In the genomic region with DNA sequence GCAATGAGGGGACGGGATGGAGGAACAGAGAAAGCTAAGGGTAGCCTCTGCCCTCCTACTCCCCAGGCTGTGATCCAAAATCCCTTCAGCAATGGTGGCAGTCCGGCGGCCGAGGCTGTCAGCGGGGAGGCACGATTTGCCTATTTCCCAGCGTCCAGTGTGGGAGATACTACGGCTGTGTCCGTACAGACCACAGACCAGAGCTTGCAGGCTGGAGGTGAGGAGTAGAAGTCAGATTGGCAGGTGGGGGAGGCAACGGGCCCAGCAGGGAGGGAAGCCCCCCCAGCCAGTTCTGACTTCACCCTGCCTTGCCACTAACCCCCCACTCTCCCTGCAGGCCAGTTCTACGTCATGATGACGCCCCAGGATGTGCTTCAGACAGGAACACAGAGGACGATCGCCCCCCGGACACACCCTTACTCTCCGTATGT, we compare ENCODE assay signal across 9 cellular contexts.
DNase-seq lines count a peak whose midpoint lies in the region; ATAC-seq and TF ChIP-seq lines count a peak whose summit lies in the region.
"Had no signal": no experiment of that assay in that cellular context is flagged by ENCODE, and none has a peak within 500 bp of the region (broad histone marks: within the 10 kb centered on the region; RNA-seq: fewer than 3 reads in every experiment).

No MANE protein-coding gene starts in this region.

- peaks cover 27% of the 10 kb centered on the region for H3K36me3 ChIP-seq in brain microvascular endothelial cell (replicated peaks)

- H3K4me3 Mint-ChIP-seq in stimulated activated naive CD8-positive, alpha-beta T cell treated with anti-CD3 and anti-CD28 coated beads, Interleukin-15, Interleukin-2, amounts not matched to agents 100 ng/mL and 50 ng/mL, for 24 hours: peak overlapping the region; percentile 66
- H3K4me3 Mint-ChIP-seq in activated naive CD8-positive, alpha-beta T cell: peak overlapping the region; percentile 77
- peak overlapping the region; percentile 66 for H3K4me3 Mint-ChIP-seq in memory B cell

- DNase-seq in stimulated activated naive CD8-positive, alpha-beta T cell treated with anti-CD3 and anti-CD28 coated beads, Interleukin-15, Interleukin-2, amounts not matched to agents 100 U/mL and 50 U/mL, for 24 hours: no peak
- DNase-seq in memory B cell (ENCODE audit: low spot score in 2 of 2) (no peak), DMS79 (lab: John Stamatoyannopoulos, UW) (no peak), NCI-H187 treated with DMSO at 0.1 percent for 48 hours (lab: John Stamatoyannopoulos, UW) (no peak), brain microvascular endothelial cell (no peak), D341Med (ENCODE audit: low spot score) (no peak)
- DNase-seq: MV-4-11 had no signal

- peaks cover 34% of the 10 kb centered on the region for H3K36me3 Mint-ChIP-seq in stimulated activated naive CD8-positive, alpha-beta T cell treated with anti-CD3 and anti-CD28 coated beads, Interleukin-15, Interleukin-2, amounts not matched to agents 100 ng/mL and 50 ng/mL, for 24 hours (ENCODE audit: low read depth)
- peaks cover 6% of the 10 kb centered on the region for H3K36me3 Mint-ChIP-seq in activated naive CD8-positive, alpha-beta T cell
- peaks cover 19% of the 10 kb centered on the region for H3K36me3 Mint-ChIP-seq in memory B cell

- TF ChIP-seq CTCF in brain microvascular endothelial cell (IDR thresholded peaks at IDR 0.05; ENCODE audit: low read depth, low read length, missing control alignments): no peak

- no peak for ATAC-seq in stimulated activated naive CD8-positive, alpha-beta T cell treated with anti-CD3 and anti-CD28 coated beads, Interleukin-15, Interleukin-2, amounts not matched to agents 100 U/mL and 50 U/mL, for 24 hours
- no peak for ATAC-seq in memory B cell (ENCODE audit: low read depth)

- no peak overlapping the region for H3K4me3 ChIP-seq in brain microvascular endothelial cell (ENCODE audit: low read depth, low read length)

- H3K9me3 Mint-ChIP-seq in stimulated activated naive CD8-positive, alpha-beta T cell treated with anti-CD3 and anti-CD28 coated beads, Interleukin-15, Interleukin-2, amounts not matched to agents 100 ng/mL and 50 ng/mL, for 24 hours: no peaks in the 10 kb centered on the region
- no peaks in the 10 kb centered on the region for H3K9me3 Mint-ChIP-seq in activated naive CD8-positive, alpha-beta T cell (ENCODE audit: low read depth)
- H3K9me3 Mint-ChIP-seq in memory B cell: no peaks in the 10 kb centered on the region

- H3K27ac ChIP-seq in brain microvascular endothelial cell: no peak overlapping the region

- no peaks in the 10 kb centered on the region for H3K27me3 Mint-ChIP-seq in stimulated activated naive CD8-positive, alpha-beta T cell treated with anti-CD3 and anti-CD28 coated beads, Interleukin-15, Interleukin-2, amounts not matched to agents 100 ng/mL and 50 ng/mL, for 24 hours
- no peaks in the 10 kb centered on the region for H3K27me3 Mint-ChIP-seq in activated naive CD8-positive, alpha-beta T cell
- no peaks in the 10 kb centered on the region for H3K27me3 Mint-ChIP-seq in memory B cell

- no peaks in the 10 kb centered on the region for H3K27me3 ChIP-seq in brain microvascular endothelial cell (replicated peaks)

- H3K4me1 Mint-ChIP-seq in stimulated activated naive CD8-positive, alpha-beta T cell treated with anti-CD3 and anti-CD28 coated beads, Interleukin-15, Interleukin-2, amounts not matched to agents 100 ng/mL and 50 ng/mL, for 24 hours (ENCODE audit: low read depth): peaks cover 36% of the 10 kb centered on the region
- peaks cover 21% of the 10 kb centered on the region for H3K4me1 Mint-ChIP-seq in activated naive CD8-positive, alpha-beta T cell (ENCODE audit: low read depth)
- H3K4me1 Mint-ChIP-seq in memory B cell: peaks cover 31% of the 10 kb centered on the region

- no peak overlapping the region for H3K27ac Mint-ChIP-seq in stimulated activated naive CD8-positive, alpha-beta T cell treated with anti-CD3 and anti-CD28 coated beads, Interleukin-15, Interleukin-2, amounts not matched to agents 100 ng/mL and 50 ng/mL, for 24 hours
- H3K27ac Mint-ChIP-seq in activated naive CD8-positive, alpha-beta T cell: no peak overlapping the region
- H3K27ac Mint-ChIP-seq in memory B cell: no peak overlapping the region

- in situ Hi-C loops in brain microvascular endothelial cell (cut with HindIII; ENCODE audit: low pct_ligation_motif_present, low sequenced_read_pairs): no loop called here
